ENCODE assay signal across 28 cellular contexts in genomic region chr1:29789221-29789909, GRCh38.
DNase-seq lines count a peak whose midpoint lies in the region; ATAC-seq and TF ChIP-seq lines count a peak whose summit lies in the region.
"Had no signal": no experiment of that assay in that cellular context is flagged by ENCODE, and none has a peak within 500 bp of the region (broad histone marks: within the 10 kb centered on the region; RNA-seq: fewer than 3 reads in every experiment).

No MANE protein-coding gene starts in this region.

- H3K36me3 Mint-ChIP-seq in activated CD8-positive, alpha-beta memory T cell treated with anti-CD3 and anti-CD28 coated beads, Interleukin-2, amount 10 ng/mL, durations not matched to agents 7 days and 5 days, result no peaks in the 10 kb centered on the region
- H3K36me3 Mint-ChIP-seq: activated naive CD4-positive, alpha-beta T cell treated with anti-CD3 and anti-CD28 coated beads, Interleukin-2, amount 50 U/mL, for 24 hours had no signal

- CTCF ChIA-PET in SK-N-SH (lab: Yijun Ruan, JAX), result interaction anchor here (1.6 to 5.2 kb wide), 5 partner anchors 59 to 553 kb away, joined by 5 to 35 read pairs (median 18); partner anchors contain the start of gene PTPRU
- CTCF ChIA-PET in activated CD8-positive, alpha-beta memory T cell treated with anti-CD3 and anti-CD28 coated beads, Interleukin-2, amount 10 ng/mL, durations not matched to agents 7 days and 5 days (lab: Charles Lee), result no interaction called here

- H3F3A ChIP-seq in SK-N-SH (replicated peaks; ENCODE audit: insufficient read depth), result no peaks in the 10 kb centered on the region

- no peaks in the 10 kb centered on the region for H3K27me3 Mint-ChIP-seq in activated CD8-positive, alpha-beta memory T cell treated with anti-CD3 and anti-CD28 coated beads, Interleukin-2, amount 10 ng/mL, durations not matched to agents 7 days and 5 days

- H3K4me1 ChIP-seq in SK-N-SH (ENCODE audit: control insufficient read depth in 1 of 2, insufficient read depth in 2 of 2, low read depth in 1 of 2, low read length in 1 of 2), result peaks cover 0 to 35% of the 10 kb centered on the region in 2 experiments; a peak in 1 of 4 replicates
- H3K4me1 ChIP-seq: pancreas, right lobe of liver, suprapubic skin had no signal

- H3K9me3 ChIP-seq in SK-N-SH, result no peaks in the 10 kb centered on the region
- H3K9me3 ChIP-seq: mucosa of descending colon, pancreas, right lobe of liver, suprapubic skin had no signal

- POLR2A ChIA-PET in SK-N-SH (lab: Yijun Ruan, JAX), result no interaction called here

- H3K4me3 Mint-ChIP-seq in activated CD8-positive, alpha-beta memory T cell treated with anti-CD3 and anti-CD28 coated beads, Interleukin-2, amount 10 ng/mL, durations not matched to agents 7 days and 5 days, result no peak overlapping the region
- H3K4me3 Mint-ChIP-seq: activated naive CD4-positive, alpha-beta T cell treated with anti-CD3 and anti-CD28 coated beads, Interleukin-2, amount 50 U/mL, for 24 hours; HFFc6; nephron; T-helper 2 cell treated with Interferon-gamma antibody and Interleukin-4, amounts not matched to agents 5 μg/mL and 100 μg/mL, for 36 hours had no signal

- TF ChIP-seq RAD21 in SK-N-SH (IDR thresholded peaks at IDR 0.05; ENCODE audit: low read length), result no peak

- H4K20me1 ChIP-seq in SK-N-SH (ENCODE audit: insufficient read depth), result no peaks in the 10 kb centered on the region

- no peak overlapping the region for H3K4me3 ChIP-seq in SK-N-SH (ENCODE audit: low read depth in 2 of 2, low read length in 1 of 2)
- H3K4me3 ChIP-seq: mucosa of descending colon, pancreas, right lobe of liver, suprapubic skin had no signal

- H3K9ac ChIP-seq in SK-N-SH, result no peak overlapping the region

- no peak overlapping the region for H3K27ac Mint-ChIP-seq in activated CD8-positive, alpha-beta memory T cell treated with anti-CD3 and anti-CD28 coated beads, Interleukin-2, amount 10 ng/mL, durations not matched to agents 7 days and 5 days
- H3K27ac Mint-ChIP-seq: activated naive CD4-positive, alpha-beta T cell treated with anti-CD3 and anti-CD28 coated beads, Interleukin-2, amount 50 U/mL, for 24 hours; activated T-helper 2 cell treated with anti-CD3 and anti-CD28 coated beads, Interferon-gamma antibody, Interleukin-2, Interleukin-4, amounts not matched to agents 10 μg/mL and 5 μg/mL and 100 μg/mL, durations not matched to agents 14 hours and 24 hours and 36 hours; HFFc6; nephron; T-helper 2 cell treated with Interferon-gamma antibody and Interleukin-4, amounts not matched to agents 5 μg/mL and 100 μg/mL, for 36 hours had no signal

- no peak for ATAC-seq in SK-N-SH treated with all-trans-retinoic acid at 6 μM for 48 hours
- no peak for ATAC-seq in activated CD8-positive, alpha-beta memory T cell treated with anti-CD3 and anti-CD28 coated beads, Interleukin-2, amount 10 ng/mL, durations not matched to agents 7 days and 5 days
- no peak for ATAC-seq in GM21526 (IDR thresholded peaks at IDR 0.05; ENCODE audit: low FRiP score, unreplicated experiment)
- no peak for ATAC-seq in GM21367 (IDR thresholded peaks at IDR 0.05; ENCODE audit: unreplicated experiment)
- ATAC-seq: mucosa of descending colon, pancreas, right lobe of liver had no signal

- no peaks in the 10 kb centered on the region for H3K9me3 Mint-ChIP-seq in activated CD8-positive, alpha-beta memory T cell treated with anti-CD3 and anti-CD28 coated beads, Interleukin-2, amount 10 ng/mL, durations not matched to agents 7 days and 5 days (ENCODE audit: low read depth)
- H3K9me3 Mint-ChIP-seq: activated naive CD4-positive, alpha-beta T cell treated with anti-CD3 and anti-CD28 coated beads, Interleukin-2, amount 50 U/mL, for 24 hours; activated T-helper 2 cell treated with anti-CD3 and anti-CD28 coated beads, Interferon-gamma antibody, Interleukin-2, Interleukin-4, amounts not matched to agents 10 μg/mL and 5 μg/mL and 100 μg/mL, durations not matched to agents 14 hours and 24 hours and 36 hours; HFFc6; nephron; T-helper 2 cell treated with Interferon-gamma antibody and Interleukin-4, amounts not matched to agents 5 μg/mL and 100 μg/mL, for 36 hours had no signal

- DNase-seq in SK-N-SH (peak; percentile 4), epithelial cell of prostate (ENCODE audit: low read depth, low spot score) (peak; percentile 5), renal cortical epithelial cell (ENCODE audit: low read depth) (peak; percentile 58), glomerular visceral epithelial cell (ENCODE audit: extremely low spot score) (no peak)
- peak; percentile 28 for DNase-seq in activated CD8-positive, alpha-beta memory T cell treated with anti-CD3 and anti-CD28 coated beads, Interleukin-2, amount 10 ng/mL, durations not matched to agents 7 days and 5 days
- DNase-seq: activated CD4-positive, alpha-beta T cell treated with anti-CD3 and anti-CD28 coated beads, Interleukin-2, amount 50 U/mL, for 1 hour; amygdala; Calu3; caudate nucleus; DND-41; HFFc6; Karpas-422; mucosa of descending colon; NCI-H446 treated with DMSO at 0.1 percent for 48 hours; pancreas; right lobe of liver; stimulated activated CD4-positive, alpha-beta T cell treated with anti-CD3 and anti-CD28 coated beads, Interleukin-15, amount 100 ng/mL, for 24 hours; stimulated activated naive CD4-positive, alpha-beta T cell had no signal

- no peaks in the 10 kb centered on the region for H3K36me3 ChIP-seq in SK-N-SH (replicated peaks in 1 of 2; ENCODE audit: control insufficient read depth in 1 of 2, insufficient read depth in 2 of 2, low read length in 1 of 2)
- H3K36me3 ChIP-seq: pancreas, right lobe of liver, suprapubic skin had no signal

- H3K27ac ChIP-seq in SK-N-SH (ENCODE audit: low read depth in 2 of 2, low read length in 1 of 2), result no peak overlapping the region
- peak overlapping the region; percentile 37 for H3K27ac ChIP-seq in epithelial cell of prostate
- H3K27ac ChIP-seq: 22Rv1, pancreas, right lobe of liver, suprapubic skin, VCaP had no signal

- no peak for TF ChIP-seq EP300 in SK-N-SH (IDR thresholded peaks at IDR 0.05; ENCODE audit: borderline replicate concordance in 1 of 2, low read depth in 1 of 2, low read length in 1 of 2)

- no peaks in the 10 kb centered on the region for H3K9me2 ChIP-seq in SK-N-SH

- no peak for TF ChIP-seq CTCF in SK-N-SH (IDR thresholded peaks at IDR 0.05)

- no peak overlapping the region for H2AFZ ChIP-seq in SK-N-SH (ENCODE audit: low read depth)

- no peaks in the 10 kb centered on the region for H3K27me3 ChIP-seq in SK-N-SH (ENCODE audit: insufficient read depth)
- H3K27me3 ChIP-seq: right lobe of liver had no signal

- 52% methylated on average over 7 of the region's 10 CpGs for WGBS in SK-N-SH (ENCODE audit: low lambda C conversion rate)

- H3K79me2 ChIP-seq in SK-N-SH (ENCODE audit: insufficient read depth), result no peaks in the 10 kb centered on the region

- no peak overlapping the region for H3K4me2 ChIP-seq in SK-N-SH

- H3K4me1 Mint-ChIP-seq in activated CD8-positive, alpha-beta memory T cell treated with anti-CD3 and anti-CD28 coated beads, Interleukin-2, amount 10 ng/mL, durations not matched to agents 7 days and 5 days, result no peaks in the 10 kb centered on the region
- H3K4me1 Mint-ChIP-seq: activated naive CD4-positive, alpha-beta T cell treated with anti-CD3 and anti-CD28 coated beads, Interleukin-2, amount 50 U/mL, for 24 hours; nephron had no signal

TF ChIP-seq in SK-N-SH, 30 proteins besides CTCF, POLR2A, EP300 and RAD21 (continues in another document):
- no peak for TF ChIP-seq TEAD4 (IDR thresholded peaks at IDR 0.05; ENCODE audit: borderline replicate concordance, insufficient read depth)
- TF ChIP-seq GATA2 (CRISPR knock-in tag; IDR thresholded peaks at IDR 0.05), result no peak
- TF ChIP-seq MAX (IDR thresholded peaks at IDR 0.05; ENCODE audit: low read depth), result no peak
- no peak for TF ChIP-seq NRF1 (IDR thresholded peaks at IDR 0.05; ENCODE audit: low read depth, low read length)
- TF ChIP-seq USF1 (IDR thresholded peaks at IDR 0.05; ENCODE audit: borderline replicate concordance, low read depth), result no peak
- no peak for TF ChIP-seq FOSL2 (IDR thresholded peaks at IDR 0.05; ENCODE audit: borderline replicate concordance, low read depth)

TF ChIP-seq in SK-N-SH treated with all-trans-retinoic acid at 6 μM for 48 hours, 23 proteins besides CTCF, POLR2A, EP300 and RAD21:
- TF ChIP-seq CSDC2 (CRISPR knock-in tag; IDR thresholded peaks at IDR 0.05) (no peak), ZNF70 (CRISPR knock-in tag; IDR thresholded peaks at IDR 0.05) (no peak), CREB5 (CRISPR knock-in tag; IDR thresholded peaks at IDR 0.05; ENCODE audit: low read depth) (no peak), ZNF565 (CRISPR knock-in tag; conservative IDR thresholded peaks at IDR 0.05; ENCODE audit: low read depth) (no peak), ZFP3 (CRISPR knock-in tag; IDR thresholded peaks at IDR 0.05) (no peak), ZC3H10 (CRISPR knock-in tag; IDR thresholded peaks at IDR 0.05) (no peak), CSRNP3 (CRISPR knock-in tag; IDR thresholded peaks at IDR 0.05) (no peak), GLIS3 (CRISPR knock-in tag; IDR thresholded peaks at IDR 0.05) (no peak)
